9 cellular contexts compared by ENCODE assay signal in the genomic region with DNA sequence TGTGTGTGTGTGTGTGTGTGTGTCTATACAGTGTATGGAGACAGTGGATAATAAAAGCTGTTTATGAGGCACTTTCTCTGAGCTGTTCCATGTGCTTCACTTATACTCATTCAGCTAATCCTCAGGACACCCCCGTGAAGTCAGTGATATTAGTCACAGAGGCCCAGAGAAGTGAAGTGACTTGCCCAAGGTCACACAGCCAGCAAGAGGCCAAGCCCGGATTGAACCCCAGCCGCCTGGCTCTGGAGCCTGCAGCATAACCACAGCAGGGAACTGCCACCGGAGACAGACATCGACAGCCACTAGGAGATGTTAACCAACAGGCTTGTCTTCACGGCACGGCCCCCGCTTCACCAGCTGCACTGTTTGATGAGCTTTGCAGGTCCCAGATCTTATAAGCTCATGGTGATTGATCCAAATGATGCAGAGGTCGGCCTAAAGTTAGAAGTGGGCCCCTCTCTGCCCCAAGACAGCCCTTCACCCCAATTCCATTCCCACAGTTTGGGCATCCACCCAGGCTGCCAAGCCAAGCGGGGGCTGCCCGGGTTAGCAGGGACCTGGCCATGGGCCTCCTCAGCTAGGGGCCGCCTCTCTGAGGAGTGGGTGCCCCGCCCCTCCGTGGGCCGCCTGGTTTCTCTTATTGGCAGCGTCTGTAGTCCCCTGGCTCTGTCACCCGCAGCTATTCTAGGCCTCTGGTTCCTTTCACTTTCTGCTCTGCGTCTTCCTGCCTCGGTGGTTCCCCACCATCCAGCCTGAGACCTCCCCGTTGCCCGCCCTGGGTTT. TPM values are rescaled to one million over a fixed set of nuclear protein-coding genes. Genes with fewer than 3 reads are reported as not detected.
DNase-seq lines count a peak whose midpoint lies in the region; ATAC-seq and TF ChIP-seq lines count a peak whose summit lies in the region.
"Had no signal": no experiment of that assay in that cellular context is flagged by ENCODE, and none has a peak within 500 bp of the region (broad histone marks: within the 10 kb centered on the region; RNA-seq: fewer than 3 reads in every experiment).

No MANE protein-coding gene starts in this region.

- H3K27ac ChIP-seq in esophagus muscularis mucosa (replicated peaks in 1 of 4) (peak overlapping the region in 3 of 4 donors; percentile 25 to 61 (median 60)), PC-3 (ENCODE audit: low read length) (no peak overlapping the region)

- H3K4me3 ChIP-seq in esophagus muscularis mucosa (no peak overlapping the region), PC-3 (ENCODE audit: low read length) (no peak overlapping the region)

- H3F3A ChIP-seq in PC-3 (ENCODE audit: low read length, unreplicated experiment), result no peaks in the 10 kb centered on the region

- no peak for TF ChIP-seq EP300 in esophagus muscularis mucosa (IDR thresholded peaks at IDR 0.05)

- H3K27me3 ChIP-seq in esophagus muscularis mucosa (no peaks in the 10 kb centered on the region), PC-3 (ENCODE audit: low read length) (no peaks in the 10 kb centered on the region)

- intact Hi-C loops in esophagus muscularis mucosa (cut with DNase I) (no loop called here), PC-3 (cut with micrococcal nuclease) (no loop called here)

- H4K20me1 ChIP-seq in PC-3 (ENCODE audit: low read length), result no peaks in the 10 kb centered on the region

- no peak for TF ChIP-seq CTCF in esophagus muscularis mucosa (IDR thresholded peaks at IDR 0.05)
- no peak for TF ChIP-seq CTCF in PC-3 (conservative IDR thresholded peaks at IDR 0.05; ENCODE audit: low read depth, low read length)

- no peaks in the 10 kb centered on the region for H3K36me3 ChIP-seq in esophagus muscularis mucosa
- H3K36me3 ChIP-seq in PC-3 (ENCODE audit: low read depth, low read length), result no peaks in the 10 kb centered on the region

- 79% methylated on average over 21 of the region's 21 CpGs for WGBS in esophagus muscularis mucosa

- ATAC-seq in GM19043 (IDR thresholded peaks at IDR 0.05; ENCODE audit: low read depth, unreplicated experiment) (peak; percentile 92), HG03175 (IDR thresholded peaks at IDR 0.05; ENCODE audit: unreplicated experiment) (peak; percentile 85), PC-3 (no peak)

- DNase-seq in activated CD4-positive, alpha-beta T cell treated with anti-CD3 and anti-CD28 coated beads for 4 hours, result peak; percentile 80
- DNase-seq in esophagus muscularis mucosa (ENCODE audit: extremely low spot score) (no peak), NCI-H1436 (lab: John Stamatoyannopoulos, UW) (no peak), HEK293T (ENCODE audit: extremely low spot score) (no peak), PC-3 (no peak)
- peak; percentile 62 to 80 (median 73) for DNase-seq in stimulated activated CD4-positive, alpha-beta T cell treated with anti-CD3 and anti-CD28 coated beads, TNF-alpha, amount 100 ng/mL, for 4 hours (ENCODE audit: low read depth in 3 of 3)

- POLR2A ChIA-PET in HEK293T (lab: Yijun Ruan, JAX) (interaction anchor here (1.7 kb wide), 1 partner anchor 31 kb away, joined by 4 read pairs; the partner anchor contains the start of gene SOCS1), PC-3 (lab: Charles Lee; ENCODE audit: unreplicated experiment) (interaction anchor here (0.6 kb wide), 1 partner anchor 15 kb away, joined by 3 read pairs; no protein-coding TSS in a partner anchor)

- TF ChIP-seq POLR2A in esophagus muscularis mucosa (IDR thresholded peaks at IDR 0.05; ENCODE audit: low read depth), result no peak

- H3K9me2 ChIP-seq in PC-3 (replicated peaks; ENCODE audit: low read length), result no peaks in the 10 kb centered on the region

- peaks cover 9 to 27% (median 18%) of the 10 kb centered on the region in 4 donors for H3K4me1 ChIP-seq in esophagus muscularis mucosa
- H3K4me1 ChIP-seq in PC-3 (ENCODE audit: insufficient read depth, low read length), result no peaks in the 10 kb centered on the region

- no peak overlapping the region for H3K4me2 ChIP-seq in PC-3 (ENCODE audit: low read length)

- H2AFZ ChIP-seq in PC-3 (ENCODE audit: low read length), result no peak overlapping the region

- H3K79me2 ChIP-seq in PC-3 (ENCODE audit: low read length), result no peaks in the 10 kb centered on the region

- CTCF ChIA-PET in HEK293T (lab: Yijun Ruan, JAX), result no interaction called here
- CTCF ChIA-PET in PC-3 (lab: Charles Lee), result no interaction called here

- no peaks in the 10 kb centered on the region for H3K9me3 ChIP-seq in esophagus muscularis mucosa
- H3K9me3 ChIP-seq in PC-3 (ENCODE audit: low read length), result no peaks in the 10 kb centered on the region

- no TSS peak for BruUV-seq in PC-3 (replicated peaks; lab: Mats Ljungman, UMichigan)

- H3K9ac ChIP-seq in PC-3 (ENCODE audit: low read length), result no peak overlapping the region

TF ChIP-seq in HEK293T, 16 proteins besides CTCF, POLR2A, EP300 and RAD21:
- TF ChIP-seq BHLHE40 (IDR thresholded peaks at IDR 0.05; ENCODE audit: borderline replicate concordance) (no peak), PKNOX1 (IDR thresholded peaks at IDR 0.05) (no peak), TARDBP (IDR thresholded peaks at IDR 0.05) (no peak), NFRKB (IDR thresholded peaks at IDR 0.05) (no peak), ELF4 (IDR thresholded peaks at IDR 0.05) (no peak), LEF1 (IDR thresholded peaks at IDR 0.05; ENCODE audit: borderline replicate concordance) (no peak), FOXK2 (IDR thresholded peaks at IDR 0.05) (no peak), L3MBTL2 (conservative IDR thresholded peaks at IDR 0.05) (no peak), SUZ12 (IDR thresholded peaks at IDR 0.05) (no peak), FOXA1 (IDR thresholded peaks at IDR 0.05) (no peak), ARNT (IDR thresholded peaks at IDR 0.05) (no peak)

RNA-seq across cellular contexts. Expression of gene SOCS1, which starts 30.9 kb away (rescaled TPM):
- 10 to 100 TPM in 1 of 4 donors, 1 to 10 TPM in 3; 3.8 to 11.1 (median 6.1) TPM for total RNA-seq in esophagus muscularis mucosa
- total RNA-seq in PC-3 (2014; rRNA removed), result 12.5 and 15.5 TPM in 2 replicates

RNA-seq across cellular contexts. Expression of gene TNP2, which starts 44.0 kb away (rescaled TPM):
- total RNA-seq in esophagus muscularis mucosa (not detected), PC-3 (2014; rRNA removed) (not detected in 2 replicates)
- total RNA-seq: renal cortical epithelial cell had no signal

RNA-seq across cellular contexts. Expression of gene PRM3, which starts 48.3 kb away (rescaled TPM):
- total RNA-seq in esophagus muscularis mucosa (not detected), PC-3 (2014; rRNA removed) (not detected in 2 replicates)
- total RNA-seq: renal cortical epithelial cell had no signal

RNA-seq across cellular contexts. Expression of gene PRM2, which starts 51.2 kb away (rescaled TPM):
- total RNA-seq in esophagus muscularis mucosa, result not detected
- not detected in 2 replicates for total RNA-seq in PC-3 (2014; rRNA removed)
- total RNA-seq: renal cortical epithelial cell had no signal

RNA-seq across cellular contexts. Expression of gene PRM1, which starts 56.0 kb away (rescaled TPM):
- total RNA-seq in esophagus muscularis mucosa (not detected), PC-3 (2014; rRNA removed) (not detected in 2 replicates)
- total RNA-seq: renal cortical epithelial cell had no signal

Comparison
In these comparisons a context has a peak if more than half of its experiments do, and no peak if none do; other contexts are left out.
1. DNase-seq: peak in activated CD4-positive, alpha-beta T cell treated with anti-CD3 and anti-CD28 coated beads for 4 hours (2 of 2) and stimulated activated CD4-positive, alpha-beta T cell treated with anti-CD3 and anti-CD28 coated beads, TNF-alpha, amount 100 ng/mL, for 4 hours (3 of 3); none in esophagus muscularis mucosa (single experiment), NCI-H1436 (single experiment), HEK293T (single experiment) and PC-3 (single experiment).